27 cellular contexts compared by ENCODE assay signal in the genomic region with DNA sequence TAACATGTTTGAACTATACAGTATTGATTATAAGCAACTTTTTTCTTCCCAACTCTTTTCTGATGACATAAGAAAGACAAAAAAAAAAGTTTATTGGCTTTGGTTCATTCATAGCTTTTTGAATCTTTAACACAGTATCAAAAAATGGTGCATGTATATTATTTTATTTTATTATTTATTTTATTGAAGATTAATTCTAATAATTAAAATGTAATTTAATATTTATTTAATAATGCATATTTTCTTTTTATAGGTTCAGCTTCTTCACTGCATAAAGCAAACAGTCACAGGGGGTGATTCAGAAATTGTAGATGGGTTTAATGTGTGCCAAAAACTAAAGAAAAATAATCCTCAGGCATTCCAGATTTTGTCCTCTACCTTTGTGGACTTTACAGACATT.
"Had no signal": no experiment of that assay in that cellular context is flagged by ENCODE, and none has a peak within 500 bp of the region (broad histone marks: within the 10 kb centered on the region; RNA-seq: fewer than 3 reads in every experiment).

No MANE protein-coding gene starts in this region.

- H3K27ac Mint-ChIP-seq: mesothelial cell of epicardium; naive B cell; natural killer cell; stimulated activated effector memory CD8-positive, alpha-beta T cell treated with anti-CD3 and anti-CD28 coated beads, Interleukin-12 subunit alpha, Interleukin-12 subunit beta, amount 100 ng/mL, for 72 hours; stimulated activated naive CD8-positive, alpha-beta T cell treated with anti-CD3 and anti-CD28 coated beads, Interleukin-15, Interleukin-2, amounts not matched to agents 100 ng/mL and 50 ng/mL, for 24 hours had no signal

- H3K4me3 Mint-ChIP-seq: mesothelial cell of epicardium; naive B cell; natural killer cell; stimulated activated effector memory CD8-positive, alpha-beta T cell treated with anti-CD3 and anti-CD28 coated beads, Interleukin-12 subunit alpha, Interleukin-12 subunit beta, amount 100 ng/mL, for 72 hours; stimulated activated naive CD8-positive, alpha-beta T cell treated with anti-CD3 and anti-CD28 coated beads, Interleukin-15, Interleukin-2, amounts not matched to agents 100 ng/mL and 50 ng/mL, for 24 hours had no signal

- H3K27ac ChIP-seq: left lung, lower lobe of right lung, pancreas, prostate gland, suprapubic skin, uterus had no signal

- H3K36me3 Mint-ChIP-seq: mesothelial cell of epicardium; naive B cell; natural killer cell; stimulated activated effector memory CD8-positive, alpha-beta T cell treated with anti-CD3 and anti-CD28 coated beads, Interleukin-12 subunit alpha, Interleukin-12 subunit beta, amount 100 ng/mL, for 72 hours had no signal

- H3K4me1 Mint-ChIP-seq: naive B cell; natural killer cell; stimulated activated effector memory CD8-positive, alpha-beta T cell treated with anti-CD3 and anti-CD28 coated beads, Interleukin-12 subunit alpha, Interleukin-12 subunit beta, amount 100 ng/mL, for 72 hours had no signal

- H3K36me3 ChIP-seq: left lung, lower lobe of right lung, pancreas, prostate gland, suprapubic skin, thoracic aorta, tibial artery, uterus had no signal

- H3K9me3 ChIP-seq: left lung, lower lobe of right lung, pancreas, prostate gland, suprapubic skin, thoracic aorta, tibial artery, uterus had no signal

- H3K27me3 ChIP-seq: left lung, pancreas, suprapubic skin, tibial artery, uterus had no signal

- H3K9me3 Mint-ChIP-seq: mesothelial cell of epicardium had no signal

- H3K4me3 ChIP-seq: left lung, lower lobe of right lung, pancreas, prostate gland, skin epidermis, suprapubic skin, thoracic aorta, tibial artery, uterus had no signal

- DNase-seq: hippocampal formation; left colon; left lung; lower lobe of right lung; mammary epithelial cell; mesendoderm; naive B cell; natural killer cell; pancreas; posterior cingulate gyrus; right cardiac atrium; stimulated activated CD4-positive, alpha-beta T cell treated with anti-CD3 and anti-CD28 coated beads, Interleukin-12 subunit alpha, Interleukin-12 subunit beta, amount 100 ng/mL, for 4 hours; stimulated activated CD4-positive, alpha-beta T cell treated with anti-CD3 and anti-CD28 coated beads, Interleukin-15, amount 100 ng/mL, for 24 hours; stimulated activated CD4-positive, alpha-beta T cell treated with anti-CD3 and anti-CD28 coated beads, Interleukin-2, amount 100 ng/mL, for 24 hours; stimulated activated CD4-positive, alpha-beta T cell treated with anti-CD3 and anti-CD28 coated beads, Interleukin-4, amount 100 ng/mL, for 1 hour; stimulated activated naive CD4-positive, alpha-beta T cell; tibial artery; trophoblast cell; uterus had no signal

- H3K4me1 ChIP-seq: left lung, lower lobe of right lung, pancreas, prostate gland, uterus had no signal

- FAIRE-seq: keratinocyte, pancreas had no signal

- H3K27me3 Mint-ChIP-seq: naive B cell; stimulated activated naive CD8-positive, alpha-beta T cell treated with anti-CD3 and anti-CD28 coated beads, Interleukin-15, Interleukin-2, amounts not matched to agents 100 ng/mL and 50 ng/mL, for 24 hours had no signal
